8 cellular contexts compared by ENCODE assay signal in genomic region chr17:40097931-40098845, GRCh38. TPM values are rescaled to one million over a fixed set of nuclear protein-coding genes. Genes with fewer than 3 reads are reported as not detected.
A peak's percentile ranks its signal among the peaks of the same experiment; 100 is the strongest.
DNase-seq lines count a peak whose midpoint lies in the region; ATAC-seq, FAIRE-seq and TF ChIP-seq lines count a peak whose summit lies in the region.

No MANE protein-coding gene starts in this region.

- FAIRE-seq in kidney (lab: Jason Lieb, UNC) (no peak), frontal cortex (lab: Jason Lieb, UNC) (no peak)

- intact Hi-C loops in ascending aorta (cut with DNase I) (loop anchor here (2.0 kb wide), 1 partner anchor 27 kb away; no protein-coding TSS in a partner anchor), kidney (cut with DNase I) (no loop called here)

- DNase-seq in AG10803 (ENCODE audit: low read depth) (peak; percentile 75), ascending aorta (ENCODE audit: low spot score in 2 of 2) (peak; percentile 89 to 94), kidney (peak; percentile 96), frontal cortex (ENCODE audit: low spot score in 2 of 2) (no peak), GM13976 (ENCODE audit: low spot score) (no peak)

- H3K27me3 ChIP-seq in ascending aorta (no peaks in the 10 kb centered on the region), stomach smooth muscle (ENCODE audit: control insufficient read depth in 1 of 2, insufficient read depth in 2 of 2, low read length in 2 of 2) (no peaks in the 10 kb centered on the region)

- H3K36me3 ChIP-seq in ascending aorta (peaks cover 35 to 42% of the 10 kb centered on the region in 2 donors), kidney (ENCODE audit: control insufficient read depth in 1 of 2, insufficient read depth in 2 of 2, low read length in 2 of 2) (peaks cover 24 to 42% of the 10 kb centered on the region in 2 donors), stomach smooth muscle (ENCODE audit: control insufficient read depth in 2 of 2, insufficient read depth in 2 of 2, low read length in 2 of 2) (peaks cover 36 to 43% of the 10 kb centered on the region in 2 donors)

- peaks cover 27 to 47% (median 42%) of the 10 kb centered on the region in 3 donors for H3K4me1 Mint-ChIP-seq in IgD-negative memory B cell

- H3K4me3 ChIP-seq in AG10803 (ENCODE audit: low read length) (peak overlapping the region; percentile 60), ascending aorta (peak overlapping the region; percentile 45 to 94), kidney (ENCODE audit: low read length in 2 of 2) (peak overlapping the region; percentile 69 to 70), stomach smooth muscle (ENCODE audit: low read length in 2 of 2) (peak overlapping the region; percentile 68 to 83)

- TF ChIP-seq CTCF in AG10803 (conservative IDR thresholded peaks at IDR 0.05; ENCODE audit: low read length) (no peak), ascending aorta (IDR thresholded peaks at IDR 0.05) (no peak), kidney (IDR thresholded peaks at IDR 0.05; ENCODE audit: borderline replicate concordance, extremely low read depth, insufficient read depth) (no peak), GM13976 (IDR thresholded peaks at IDR 0.05; ENCODE audit: borderline replicate concordance, control extremely low read depth, extremely low read depth, insufficient read depth, missing control alignments) (no peak)

- H3K36me3 Mint-ChIP-seq in IgD-negative memory B cell, result peaks cover 4% of the 10 kb centered on the region

- peak overlapping the region; percentile 91 to 99 for H3K27ac ChIP-seq in ascending aorta
- peak overlapping the region; percentile 97 to 99 for H3K27ac ChIP-seq in kidney (ENCODE audit: low read depth in 2 of 2, low read length in 2 of 2)
- H3K27ac ChIP-seq in stomach smooth muscle (ENCODE audit: low read length), result peak overlapping the region; percentile 94

- H3K4me3 Mint-ChIP-seq in IgD-negative memory B cell, result peak overlapping the region; percentile 75 to 98 (median 95)

- ATAC-seq in GM21447 (IDR thresholded peaks at IDR 0.05; ENCODE audit: unreplicated experiment), result no peak

- in situ Hi-C loops in GM13976 (cut with MboI; ENCODE audit: low sequenced_read_pairs, unreplicated experiment), result no loop called here

- H3K27ac Mint-ChIP-seq in IgD-negative memory B cell, result peak overlapping the region; percentile 74 to 100 (median 93)

- H3K9me3 Mint-ChIP-seq in IgD-negative memory B cell, result no peaks in the 10 kb centered on the region

- H3K9me3 ChIP-seq in ascending aorta (no peaks in the 10 kb centered on the region), kidney (ENCODE audit: control insufficient read depth in 1 of 2, low read length in 2 of 2) (no peaks in the 10 kb centered on the region), stomach smooth muscle (ENCODE audit: control insufficient read depth in 2 of 2, low read length in 2 of 2) (no peaks in the 10 kb centered on the region)

- H3K27me3 Mint-ChIP-seq in IgD-negative memory B cell, result no peaks in the 10 kb centered on the region

- H3K9ac ChIP-seq in kidney (ENCODE audit: low read length in 2 of 2) (peak overlapping the region; percentile 80 to 82), stomach smooth muscle (ENCODE audit: low read length in 2 of 2) (peak overlapping the region; percentile 66 to 72)

- H3K4me1 ChIP-seq in ascending aorta (peaks cover 35 to 72% of the 10 kb centered on the region in 2 donors), kidney (ENCODE audit: control insufficient read depth in 1 of 2, insufficient read depth in 1 of 2, low read depth in 1 of 2, low read length in 2 of 2) (peaks cover 44 to 62% of the 10 kb centered on the region in 2 donors), stomach smooth muscle (ENCODE audit: control insufficient read depth, insufficient read depth, low read length) (peaks cover 72% of the 10 kb centered on the region)

RNA-seq across cellular contexts. Expression of gene NR1D1, which starts 2.2 kb away (rescaled TPM):
- polyA plus RNA-seq in IgD-negative memory B cell (3.6 TPM), kidney (ENCODE audit: insufficient read depth, low read depth, low replicate concordance) (7.1 TPM)
- total RNA-seq in ascending aorta (0.43 TPM), kidney (30.8 TPM), frontal cortex (under 0.01 TPM)

RNA-seq across cellular contexts. Expression of gene MSL1, which starts 23.6 kb away (rescaled TPM):
- polyA plus RNA-seq in IgD-negative memory B cell (10.1 TPM), kidney (ENCODE audit: insufficient read depth, low read depth, low replicate concordance) (34.9 TPM)
- total RNA-seq in ascending aorta (82.5 TPM), kidney (75.4 TPM), frontal cortex (81.5 TPM)

RNA-seq across cellular contexts. Expression of gene THRA, which starts 35.4 kb away (rescaled TPM):
- polyA plus RNA-seq in IgD-negative memory B cell (4.6 TPM), kidney (ENCODE audit: insufficient read depth, low read depth, low replicate concordance) (40.8 TPM)
- total RNA-seq in ascending aorta (35.4 TPM), kidney (63.9 TPM), frontal cortex (90.5 TPM)

RNA-seq across cellular contexts. Expression of gene CASC3, which starts 42.1 kb away (rescaled TPM):
- 49.9 TPM for polyA plus RNA-seq in IgD-negative memory B cell
- 48.9 TPM for total RNA-seq in ascending aorta
- total RNA-seq in kidney, result 90.8 TPM
- polyA plus RNA-seq in kidney (ENCODE audit: insufficient read depth, low read depth, low replicate concordance), result 32.2 TPM
- 38.3 TPM for total RNA-seq in frontal cortex

RNA-seq across cellular contexts. Expression of gene MED24, which starts 44.0 kb away (rescaled TPM):
- polyA plus RNA-seq in IgD-negative memory B cell, result 51.9 TPM
- total RNA-seq in ascending aorta, result 176 TPM
- total RNA-seq in kidney, result 66.3 TPM
- polyA plus RNA-seq in kidney (ENCODE audit: insufficient read depth, low read depth, low replicate concordance), result 53.7 TPM
- 42.8 TPM for total RNA-seq in frontal cortex

Comparison
In these comparisons a context has a peak if more than half of its experiments do, and no peak if none do; other contexts are left out.
1. DNase-seq: peak in AG10803 (single experiment), ascending aorta (2 of 2) and kidney (single experiment); none in frontal cortex (0 of 2) and GM13976 (single experiment).
2. RNA of gene NR1D1, which starts 2.2 kb away (total RNA-seq): 30.8 TPM in kidney (single experiment); 0.43 TPM in ascending aorta (single experiment) and under 0.01 TPM in frontal cortex (single experiment); every median in the first group is over 10 times any median in the second.
3. Peak in every context shown above with its lines, with median percentiles within 50 percentile points of each other: H3K4me3 ChIP-seq and H3K27ac ChIP-seq.